In the genomic region with DNA sequence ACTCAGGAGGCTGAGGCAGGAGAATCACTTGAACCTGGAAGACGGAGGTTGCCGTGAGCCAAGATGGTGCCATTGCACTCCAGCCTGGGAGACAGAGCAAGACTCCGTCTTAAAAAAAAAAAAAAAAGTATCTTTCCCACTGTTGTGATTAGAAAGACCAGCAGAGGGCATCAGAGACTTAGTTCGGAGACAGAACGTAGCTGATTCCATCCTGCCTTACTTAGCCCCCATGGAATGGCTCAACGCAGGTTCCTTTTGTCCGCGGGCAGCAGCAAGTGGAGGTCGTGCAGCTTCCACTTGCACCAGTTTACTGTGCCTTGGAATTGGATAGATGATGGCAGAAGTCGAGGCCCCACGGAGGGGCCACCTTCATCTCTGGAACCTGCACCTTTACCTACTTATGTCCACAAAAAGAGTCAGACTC, we compare ENCODE assay signal across 1 cellular context.
TF ChIP-seq lines count a peak whose summit lies in the region.

No MANE protein-coding gene starts in this region.

TF ChIP-seq in K562, 482 proteins besides CTCF, POLR2A, EP300 and RAD21 (continued from another document):
- TF ChIP-seq, protein P1, sequence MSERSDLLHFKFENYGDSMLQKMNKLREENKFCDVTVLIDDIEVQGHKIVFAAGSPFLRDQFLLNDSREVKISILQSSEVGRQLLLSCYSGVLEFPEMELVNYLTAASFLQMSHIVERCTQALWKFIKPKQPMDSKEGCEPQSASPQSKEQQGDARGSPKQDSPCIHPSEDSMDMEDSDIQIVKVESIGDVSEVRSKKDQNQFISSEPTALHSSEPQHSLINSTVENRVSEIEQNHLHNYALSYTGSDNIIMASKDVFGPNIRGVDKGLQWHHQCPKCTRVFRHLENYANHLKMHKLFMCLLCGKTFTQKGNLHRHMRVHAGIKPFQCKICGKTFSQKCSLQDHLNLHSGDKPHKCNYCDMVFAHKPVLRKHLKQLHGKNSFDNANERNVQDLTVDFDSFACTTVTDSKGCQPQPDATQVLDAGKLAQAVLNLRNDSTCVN (CRISPR knock-in tag; IDR thresholded peaks at IDR 0.05): 0 out of 2 replicates have a peak, but pooled peaks have one; percentile 41
- TF ChIP-seq, protein P2, sequence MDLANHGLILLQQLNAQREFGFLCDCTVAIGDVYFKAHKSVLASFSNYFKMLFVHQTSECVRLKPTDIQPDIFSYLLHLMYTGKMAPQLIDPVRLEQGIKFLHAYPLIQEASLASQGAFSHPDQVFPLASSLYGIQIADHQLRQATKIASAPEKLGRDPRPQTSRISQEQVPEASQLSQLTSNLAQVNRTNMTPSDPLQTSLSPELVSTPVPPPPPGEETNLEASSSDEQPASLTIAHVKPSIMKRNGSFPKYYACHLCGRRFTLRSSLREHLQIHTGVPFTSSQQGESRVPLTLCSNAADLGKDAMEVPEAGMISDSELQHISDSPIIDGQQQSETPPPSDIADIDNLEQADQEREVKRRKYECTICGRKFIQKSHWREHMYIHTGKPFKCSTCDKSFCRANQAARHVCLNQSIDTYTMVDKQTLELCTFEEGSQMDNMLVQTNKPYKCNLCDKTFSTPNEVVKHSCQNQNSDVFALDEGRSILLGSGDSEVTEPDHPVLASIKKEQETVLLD (IDR thresholded peaks at IDR 0.05): no peak
- TF ChIP-seq TAF9B (IDR thresholded peaks at IDR 0.05; ENCODE audit: partially characterized antibody) (no peak), ZNF384 (IDR thresholded peaks at IDR 0.05; ENCODE audit: low read depth, low read length) (peak; percentile 98), TRIM28 (IDR thresholded peaks at IDR 0.05) (no peak), ZNF318 (IDR thresholded peaks at IDR 0.05; ENCODE audit: borderline replicate concordance in 1 of 2, low read depth in 1 of 2) (no peak), TAF1 (IDR thresholded peaks at IDR 0.05; ENCODE audit: control insufficient read depth, extremely low read depth, insufficient read depth, low read length, severe bottlenecking) (no peak), NUFIP1 (IDR thresholded peaks at IDR 0.05; ENCODE audit: partially characterized antibody) (no peak), DLX4 (CRISPR knock-in tag; IDR thresholded peaks at IDR 0.05) (no peak), TCF7L2 (IDR thresholded peaks at IDR 0.05; ENCODE audit: low read depth, low read length) (no peak), CXXC5 (CRISPR knock-in tag; IDR thresholded peaks at IDR 0.05) (0 out of 2 replicates have a peak, but pooled peaks have one; percentile 34), CREB3 (tag; conservative IDR thresholded peaks at IDR 0.05; ENCODE audit: low read depth) (no peak), CBX1 (IDR thresholded peaks at IDR 0.05; ENCODE audit: low read depth) (no peak), NKRF (IDR thresholded peaks at IDR 0.05; ENCODE audit: borderline replicate concordance) (no peak), UBTF (IDR thresholded peaks at IDR 0.05; ENCODE audit: borderline replicate concordance in 1 of 2, low read depth in 2 of 2, low read length in 2 of 2) (no peak), SMC3 (conservative IDR thresholded peaks at IDR 0.05; ENCODE audit: insufficient read depth, low read depth, low read length) (peak; percentile 43; the same call in 1 of the 2 replicates)
- TF ChIP-seq, protein P3, sequence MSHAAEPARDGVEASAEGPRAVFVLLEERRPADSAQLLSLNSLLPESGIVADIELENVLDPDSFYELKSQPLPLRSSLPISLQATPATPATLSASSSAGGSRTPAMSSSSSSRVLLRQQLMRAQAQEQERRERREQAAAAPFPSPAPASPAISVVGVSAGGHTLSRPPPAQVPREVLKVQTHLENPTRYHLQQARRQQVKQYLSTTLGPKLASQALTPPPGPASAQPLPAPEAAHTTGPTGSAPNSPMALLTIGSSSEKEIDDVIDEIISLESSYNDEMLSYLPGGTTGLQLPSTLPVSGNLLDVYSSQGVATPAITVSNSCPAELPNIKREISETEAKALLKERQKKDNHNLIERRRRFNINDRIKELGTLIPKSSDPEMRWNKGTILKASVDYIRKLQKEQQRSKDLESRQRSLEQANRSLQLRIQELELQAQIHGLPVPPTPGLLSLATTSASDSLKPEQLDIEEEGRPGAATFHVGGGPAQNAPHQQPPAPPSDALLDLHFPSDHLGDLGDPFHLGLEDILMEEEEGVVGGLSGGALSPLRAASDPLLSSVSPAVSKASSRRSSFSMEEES (CRISPR knock-in tag; IDR thresholded peaks at IDR 0.05): no peak
- TF ChIP-seq, protein P4, sequence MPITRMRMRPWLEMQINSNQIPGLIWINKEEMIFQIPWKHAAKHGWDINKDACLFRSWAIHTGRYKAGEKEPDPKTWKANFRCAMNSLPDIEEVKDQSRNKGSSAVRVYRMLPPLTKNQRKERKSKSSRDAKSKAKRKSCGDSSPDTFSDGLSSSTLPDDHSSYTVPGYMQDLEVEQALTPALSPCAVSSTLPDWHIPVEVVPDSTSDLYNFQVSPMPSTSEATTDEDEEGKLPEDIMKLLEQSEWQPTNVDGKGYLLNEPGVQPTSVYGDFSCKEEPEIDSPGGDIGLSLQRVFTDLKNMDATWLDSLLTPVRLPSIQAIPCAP (CRISPR knock-in tag; IDR thresholded peaks at IDR 0.05; ENCODE audit: borderline replicate concordance): no peak
- TF ChIP-seq, protein P5, sequence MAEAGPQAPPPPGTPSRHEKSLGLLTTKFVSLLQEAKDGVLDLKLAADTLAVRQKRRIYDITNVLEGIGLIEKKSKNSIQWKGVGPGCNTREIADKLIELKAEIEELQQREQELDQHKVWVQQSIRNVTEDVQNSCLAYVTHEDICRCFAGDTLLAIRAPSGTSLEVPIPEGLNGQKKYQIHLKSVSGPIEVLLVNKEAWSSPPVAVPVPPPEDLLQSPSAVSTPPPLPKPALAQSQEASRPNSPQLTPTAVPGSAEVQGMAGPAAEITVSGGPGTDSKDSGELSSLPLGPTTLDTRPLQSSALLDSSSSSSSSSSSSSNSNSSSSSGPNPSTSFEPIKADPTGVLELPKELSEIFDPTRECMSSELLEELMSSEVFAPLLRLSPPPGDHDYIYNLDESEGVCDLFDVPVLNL (CRISPR knock-in tag; IDR thresholded peaks at IDR 0.05; ENCODE audit: low read depth): no peak
